Comparison of ENCODE assay signal across 8 cellular contexts in the genomic region with DNA sequence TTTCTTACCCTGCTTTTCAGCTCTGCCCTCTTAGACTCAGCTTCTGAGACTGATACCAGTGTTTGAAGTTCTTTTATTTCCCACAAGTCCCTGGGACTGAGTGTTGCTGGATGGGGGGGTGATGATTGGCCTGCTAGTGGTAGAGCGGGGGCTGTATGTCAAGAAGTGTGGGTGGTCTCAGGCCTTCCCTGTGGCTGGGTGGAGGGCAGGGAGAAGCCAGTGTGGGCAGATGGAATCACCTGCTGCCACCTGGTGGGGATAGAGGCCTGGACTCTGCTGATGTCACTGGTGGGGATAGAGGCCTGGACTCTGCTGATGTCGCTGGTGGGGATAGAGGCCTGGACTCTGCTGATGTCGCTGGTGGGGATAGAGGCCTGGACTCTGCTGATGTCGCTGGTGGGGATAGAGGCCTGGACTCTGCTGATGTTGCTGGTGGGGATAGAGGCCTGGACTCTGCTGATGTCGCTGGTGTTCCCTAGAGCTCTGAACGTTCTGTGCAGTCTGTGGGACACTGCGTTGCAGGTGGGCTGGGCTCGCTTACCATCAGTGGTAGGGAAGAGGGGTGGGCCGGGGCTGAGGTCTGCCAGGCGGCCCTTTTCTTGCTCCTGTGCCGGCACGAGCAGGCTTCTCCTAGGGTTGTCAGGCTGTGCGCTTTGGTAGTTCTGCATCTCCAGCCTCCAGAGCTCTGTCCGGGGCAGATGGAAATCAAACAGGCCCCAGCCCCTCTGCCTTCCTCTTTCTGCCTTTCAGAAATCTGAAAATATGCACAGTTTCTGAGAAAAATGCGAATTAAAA.
A peak's percentile ranks its signal among the peaks of the same experiment; 100 is the strongest.
DNase-seq lines count a peak whose midpoint lies in the region; ATAC-seq and TF ChIP-seq lines count a peak whose summit lies in the region.

No MANE protein-coding gene starts in this region.

- intact Hi-C loops in CD14-positive monocyte (cut with micrococcal nuclease) = no loop called here

- POLR2A ChIA-PET in activated naive CD8-positive, alpha-beta T cell treated with anti-CD3 and anti-CD28 coated beads, Interleukin-2, amount 10 ng/mL, durations not matched to agents 7 days and 5 days (lab: Charles Lee) = interaction anchor here (0.7 to 0.8 kb wide), 2 partner anchors 25 to 149 kb away, joined by 4 read pairs; no protein-coding TSS in a partner anchor

- H3K27me3 Mint-ChIP-seq in CD14-positive monocyte (ENCODE audit: low read depth in 3 of 3) = no peaks in the 10 kb centered on the region
- H3K27me3 Mint-ChIP-seq in activated naive CD8-positive, alpha-beta T cell treated with anti-CD3 and anti-CD28 coated beads, Interleukin-2, amount 10 ng/mL, durations not matched to agents 7 days and 5 days = no peaks in the 10 kb centered on the region

- H3K4me3 Mint-ChIP-seq in CD14-positive monocyte = no peak overlapping the region
- H3K4me3 Mint-ChIP-seq in activated naive CD8-positive, alpha-beta T cell treated with anti-CD3 and anti-CD28 coated beads, Interleukin-2, amount 10 ng/mL, durations not matched to agents 7 days and 5 days = no peak overlapping the region

- peaks cover 36 to 37% of the 10 kb centered on the region in 2 donors for H3K36me3 Mint-ChIP-seq in CD14-positive monocyte
- H3K36me3 Mint-ChIP-seq in activated naive CD8-positive, alpha-beta T cell treated with anti-CD3 and anti-CD28 coated beads, Interleukin-2, amount 10 ng/mL, durations not matched to agents 7 days and 5 days = peaks cover 4% of the 10 kb centered on the region

- DNase-seq in CD14-positive monocyte (ENCODE audit: low spot score) = no peak
- DNase-seq in NCI-H82 (lab: John Stamatoyannopoulos, UW) = peak; percentile 68
- peak; percentile 49 for DNase-seq in activated naive CD8-positive, alpha-beta T cell treated with anti-CD3 and anti-CD28 coated beads, Interleukin-2, amount 10 ng/mL, durations not matched to agents 7 days and 5 days
- peak; percentile 55 for DNase-seq in iPS-NIHi11 (ENCODE audit: low spot score)
- peak; percentile 15 for DNase-seq in stimulated activated CD8-positive, alpha-beta memory T cell treated with anti-CD3 and anti-CD28 coated beads, Interleukin-12 subunit alpha, Interleukin-12 subunit beta, amount 100 ng/mL, for 4 hours (ENCODE audit: low read depth)
- DNase-seq in mesenteric fat pad (ENCODE audit: low spot score) = no peak

- ATAC-seq in GM19043 (IDR thresholded peaks at IDR 0.05; ENCODE audit: low read depth, unreplicated experiment) (peak; percentile 58), HG03571 (IDR thresholded peaks at IDR 0.05; ENCODE audit: unreplicated experiment) (no peak)
- ATAC-seq in activated naive CD8-positive, alpha-beta T cell treated with anti-CD3 and anti-CD28 coated beads, Interleukin-2, amount 10 ng/mL, durations not matched to agents 7 days and 5 days (ENCODE audit: low read depth) = peak; percentile 36

- peak overlapping the region in 4 of 7 donors; percentile 5 to 62 (median 56) for H3K27ac Mint-ChIP-seq in CD14-positive monocyte
- H3K27ac Mint-ChIP-seq in activated naive CD8-positive, alpha-beta T cell treated with anti-CD3 and anti-CD28 coated beads, Interleukin-2, amount 10 ng/mL, durations not matched to agents 7 days and 5 days = peak overlapping the region; percentile 75

- peaks cover 14% of the 10 kb centered on the region for H3K4me1 Mint-ChIP-seq in CD14-positive monocyte
- H3K4me1 Mint-ChIP-seq in activated naive CD8-positive, alpha-beta T cell treated with anti-CD3 and anti-CD28 coated beads, Interleukin-2, amount 10 ng/mL, durations not matched to agents 7 days and 5 days = peaks cover 10% of the 10 kb centered on the region

- H3K9me3 Mint-ChIP-seq in CD14-positive monocyte = no peaks in the 10 kb centered on the region
- no peaks in the 10 kb centered on the region for H3K9me3 Mint-ChIP-seq in activated naive CD8-positive, alpha-beta T cell treated with anti-CD3 and anti-CD28 coated beads, Interleukin-2, amount 10 ng/mL, durations not matched to agents 7 days and 5 days

- no peak for TF ChIP-seq CTCF in CD14-positive monocyte (IDR thresholded peaks at IDR 0.05)

Comparison
In these comparisons a context has a peak if more than half of its experiments do, and no peak if none do; other contexts are left out.
1. DNase-seq: peak in NCI-H82 (single experiment), activated naive CD8-positive, alpha-beta T cell treated with anti-CD3 and anti-CD28 coated beads, Interleukin-2, amount 10 ng/mL, durations not matched to agents 7 days and 5 days (single experiment), iPS-NIHi11 (single experiment) and stimulated activated CD8-positive, alpha-beta memory T cell treated with anti-CD3 and anti-CD28 coated beads, Interleukin-12 subunit alpha, Interleukin-12 subunit beta, amount 100 ng/mL, for 4 hours (single experiment); none in CD14-positive monocyte (single experiment) and mesenteric fat pad (single experiment).